In genomic region chr12:53824001-53824716, GRCh38 we compare ENCODE assay signal across 24 cellular contexts.
"Had no signal": no experiment of that assay in that cellular context is flagged by ENCODE, and none has a peak within 500 bp of the region (broad histone marks: within the 10 kb centered on the region; RNA-seq: fewer than 3 reads in every experiment).

No MANE protein-coding gene starts in this region.

- DNase-seq: activated B cell treated with CpG ODN at 0.5 μM for 24 hours; activated CD4-positive, alpha-beta T cell treated with anti-CD3 and anti-CD28 coated beads for 36 hours; activated CD8-positive, alpha-beta memory T cell treated with anti-CD3 and anti-CD28 coated beads, Interleukin-2, amount 10 ng/mL, durations not matched to agents 7 days and 5 days; activated CD8-positive, alpha-beta T cell treated with anti-CD3 and anti-CD28 coated beads, Interleukin-2, amount 10 ng/mL, durations not matched to agents 7 days and 5 days; activated naive CD8-positive, alpha-beta T cell treated with anti-CD3 and anti-CD28 coated beads, Interleukin-2, amount 50 U/mL, for 24 hours; activated T-cell treated with anti-CD3 and anti-CD28 coated beads, Interleukin-2, amount 50 U/mL, for 48 hours; amygdala; central memory CD4-positive, alpha-beta T cell; foreskin fibroblast; heart left ventricle; hypothalamus; immature natural killer cell; kidney; left colon; naive B cell; ovary; right lobe of liver; stimulated activated CD4-positive, alpha-beta T cell treated with anti-CD3 and anti-CD28 coated beads, Interleukin-2, amount 100 ng/mL, for 48 hours; stimulated activated naive CD4-positive, alpha-beta T cell treated with Interleukin-2 at 50 U/mL for 16 hours; uterus had no signal

- H3K4me1 ChIP-seq: breast epithelium, heart left ventricle, uterus had no signal

- H3K27me3 ChIP-seq: breast epithelium, ovary, right lobe of liver, uterus had no signal

- H3K9me3 ChIP-seq: breast epithelium, heart left ventricle, ovary, right lobe of liver, thoracic aorta, uterus had no signal

- H3K36me3 ChIP-seq: breast epithelium, heart left ventricle, ovary, right lobe of liver, thoracic aorta, uterus had no signal

- H3K4me3 ChIP-seq: breast epithelium, heart left ventricle, ovary, right lobe of liver, thoracic aorta, uterus had no signal

- H3K27ac ChIP-seq: breast epithelium, heart left ventricle, ovary, thoracic aorta, uterus had no signal

- FAIRE-seq: endothelial cell of umbilical vein, kidney had no signal

- ATAC-seq: activated CD4-positive, alpha-beta T cell treated with anti-CD3 and anti-CD28 coated beads for 36 hours; activated CD8-positive, alpha-beta memory T cell treated with anti-CD3 and anti-CD28 coated beads, Interleukin-2, amount 10 ng/mL, durations not matched to agents 7 days and 5 days; activated CD8-positive, alpha-beta T cell treated with anti-CD3 and anti-CD28 coated beads, Interleukin-2, amount 10 ng/mL, durations not matched to agents 7 days and 5 days; activated naive CD8-positive, alpha-beta T cell treated with anti-CD3 and anti-CD28 coated beads, Interleukin-2, amount 50 U/mL, for 24 hours; esophagus mucosa; heart left ventricle; left colon had no signal
